Comparison of ENCODE assay signal across 8 cellular contexts in the genomic region with DNA sequence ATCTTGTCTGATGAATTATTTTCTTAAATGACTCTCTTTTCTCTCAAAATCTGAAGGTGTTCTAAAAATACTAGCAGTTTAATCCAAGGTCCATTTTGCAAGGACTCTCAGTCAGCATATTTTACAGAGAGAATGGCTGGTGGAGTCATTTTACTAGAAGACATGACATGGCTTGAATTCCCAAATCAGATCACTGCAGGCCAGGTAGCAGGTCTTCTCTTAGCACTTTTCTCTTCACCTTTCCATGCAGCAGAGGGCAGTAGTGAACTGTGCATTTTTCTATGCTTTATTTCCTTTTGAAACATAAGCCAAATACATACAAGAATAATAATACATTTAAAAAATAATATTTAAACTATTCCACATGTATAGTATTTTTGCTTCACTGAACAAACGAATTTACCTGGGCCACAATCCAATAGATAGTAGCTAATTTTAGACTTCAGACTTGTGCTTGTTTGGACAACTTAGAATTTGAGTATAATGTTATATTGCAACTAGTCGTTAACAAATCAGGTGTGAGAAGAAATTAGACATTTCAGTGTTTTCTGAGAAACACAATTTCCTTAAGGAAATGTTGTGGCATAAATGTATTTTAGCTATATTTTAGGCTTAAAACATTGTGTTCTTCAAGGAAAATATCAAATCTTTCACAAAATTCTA.
DNase-seq lines count a peak whose midpoint lies in the region; ATAC-seq and TF ChIP-seq lines count a peak whose summit lies in the region.

No MANE protein-coding gene starts in this region.

- no peaks in the 10 kb centered on the region for H3K9me2 ChIP-seq in OCI-LY7 (ENCODE audit: insufficient read depth, low read length)

- no peak overlapping the region for H3K4me2 ChIP-seq in OCI-LY7 (ENCODE audit: low read length)

- POLR2A ChIA-PET in HEK293 (lab: Yijun Ruan, JAX) (no interaction called here), OCI-LY7 (lab: Charles Lee) (interaction anchor here (0.7 kb wide), 1 partner anchor 281 kb away, joined by 3 read pairs; no protein-coding TSS in a partner anchor)

- H2AFZ ChIP-seq in OCI-LY7 (ENCODE audit: low read length), result no peak overlapping the region

- BruUV-seq in OCI-LY7 (replicated peaks; lab: Mats Ljungman, UMichigan), result no TSS peak

- CTCF ChIA-PET in HEK293 (lab: Yijun Ruan, JAX), result interaction anchor here (0.6 to 4.0 kb wide), 38 partner anchors 10 to 1927 kb away, joined by 3 to 18 read pairs (median 3); no protein-coding TSS in a partner anchor
- CTCF ChIA-PET in OCI-LY7 (lab: Charles Lee; ENCODE audit: unreplicated experiment), result no interaction called here

- no peak overlapping the region for H3K27ac ChIP-seq in HEK293 (ENCODE audit: extremely low read depth, low read depth, low read length)
- H3K27ac ChIP-seq in OCI-LY7 (ENCODE audit: low read depth, low read length, poor library complexity, severe bottlenecking), result no peak overlapping the region
- no peak overlapping the region for H3K27ac ChIP-seq in iPS DF 6.9 (ENCODE audit: low read length)

- H3K4me1 ChIP-seq in HEK293 (ENCODE audit: control insufficient read depth, insufficient read depth, low read length) (no peaks in the 10 kb centered on the region), OCI-LY7 (ENCODE audit: insufficient read depth, low read length, poor library complexity, severe bottlenecking) (no peaks in the 10 kb centered on the region), iPS DF 6.9 (ENCODE audit: control insufficient read depth, insufficient read depth, low read length) (no peaks in the 10 kb centered on the region)

- H3K79me2 ChIP-seq in OCI-LY7 (ENCODE audit: insufficient read depth, low read depth, low read length), result no peaks in the 10 kb centered on the region

- WGBS in iPS DF 6.9 (ENCODE audit: insufficient coverage, insufficient read length), result no CpG with 5 or more reads among the region's 2 CpGs

- DNase-seq in COLO668 (lab: John Stamatoyannopoulos, UW; ENCODE audit: unreplicated experiment) (peak; percentile 5), OCI-LY7 (ENCODE audit: low spot score) (peak; percentile 39), astrocyte of the hippocampus (ENCODE audit: low read depth, low spot score) (peak; percentile 76), iPS DF 6.9 (ENCODE audit: low read depth, low spot score) (peak; percentile 45), NCI-H2227 (lab: John Stamatoyannopoulos, UW; ENCODE audit: unreplicated experiment) (no peak)
- DNase-seq in stimulated activated CD4-positive, alpha-beta T cell treated with anti-CD3 and anti-CD28 coated beads, Interleukin-12 subunit alpha, Interleukin-12 subunit beta, amount 100 ng/mL, for 24 hours (ENCODE audit: low read depth in 2 of 2), result peak; percentile 8 to 17

- H4K20me1 ChIP-seq in OCI-LY7 (ENCODE audit: insufficient read depth, low read length), result no peaks in the 10 kb centered on the region

- ATAC-seq in HG02759 (IDR thresholded peaks at IDR 0.05; ENCODE audit: unreplicated experiment), result no peak

- H3K9me3 ChIP-seq in HEK293 (ENCODE audit: control insufficient read depth, insufficient read depth, low read depth, low read length) (no peaks in the 10 kb centered on the region), OCI-LY7 (ENCODE audit: low read length) (no peaks in the 10 kb centered on the region), iPS DF 6.9 (ENCODE audit: control insufficient read depth, insufficient read depth, low read length) (no peaks in the 10 kb centered on the region; the same call in 1 of the 2 replicates)

- H3K4me3 ChIP-seq in HEK293 (ENCODE audit: low read depth, low read length), result no peak overlapping the region
- no peak overlapping the region for H3K4me3 ChIP-seq in OCI-LY7 (ENCODE audit: low read depth, low read length, poor library complexity, severe bottlenecking)
- no peak overlapping the region for H3K4me3 ChIP-seq in iPS DF 6.9 (ENCODE audit: low read length)

- no peak for TF ChIP-seq CTCF in HEK293 (tag by site-specific recombination; IDR thresholded peaks at IDR 0.05)
- peak; percentile 77 for TF ChIP-seq CTCF in OCI-LY7 (conservative IDR thresholded peaks at IDR 0.05; ENCODE audit: low read length)

- H3K36me3 ChIP-seq in HEK293 (ENCODE audit: control insufficient read depth in 2 of 2, insufficient read depth in 1 of 2, low read length in 2 of 2) (no peaks in the 10 kb centered on the region), OCI-LY7 (ENCODE audit: insufficient read depth, low read length) (no peaks in the 10 kb centered on the region), iPS DF 6.9 (ENCODE audit: control insufficient read depth, insufficient read depth, low read length) (no peaks in the 10 kb centered on the region)

- intact Hi-C loops in OCI-LY7 (cut with micrococcal nuclease; ENCODE audit: unreplicated experiment), result loop anchor here (1.0 kb wide), 1 partner anchor 974 kb away; no protein-coding TSS in a partner anchor

- no peaks in the 10 kb centered on the region for H3K27me3 ChIP-seq in iPS DF 6.9 (ENCODE audit: control insufficient read depth, insufficient read depth, low read length)

TF ChIP-seq in HEK293, 187 proteins besides CTCF, POLR2A, EP300 and RAD21:
- TF ChIP-seq ZNF776 (tag by site-specific recombination; IDR thresholded peaks at IDR 0.05; ENCODE audit: borderline replicate concordance), result no peak
- TF ChIP-seq ZNF174 (tag by site-specific recombination; IDR thresholded peaks at IDR 0.05), result no peak
- no peak for TF ChIP-seq ZNF785 (tag by site-specific recombination; IDR thresholded peaks at IDR 0.05)
- peak; percentile 63 for TF ChIP-seq ZNF654 (tag by site-specific recombination; IDR thresholded peaks at IDR 0.05; ENCODE audit: low read depth)
- TF ChIP-seq, protein P1, sequence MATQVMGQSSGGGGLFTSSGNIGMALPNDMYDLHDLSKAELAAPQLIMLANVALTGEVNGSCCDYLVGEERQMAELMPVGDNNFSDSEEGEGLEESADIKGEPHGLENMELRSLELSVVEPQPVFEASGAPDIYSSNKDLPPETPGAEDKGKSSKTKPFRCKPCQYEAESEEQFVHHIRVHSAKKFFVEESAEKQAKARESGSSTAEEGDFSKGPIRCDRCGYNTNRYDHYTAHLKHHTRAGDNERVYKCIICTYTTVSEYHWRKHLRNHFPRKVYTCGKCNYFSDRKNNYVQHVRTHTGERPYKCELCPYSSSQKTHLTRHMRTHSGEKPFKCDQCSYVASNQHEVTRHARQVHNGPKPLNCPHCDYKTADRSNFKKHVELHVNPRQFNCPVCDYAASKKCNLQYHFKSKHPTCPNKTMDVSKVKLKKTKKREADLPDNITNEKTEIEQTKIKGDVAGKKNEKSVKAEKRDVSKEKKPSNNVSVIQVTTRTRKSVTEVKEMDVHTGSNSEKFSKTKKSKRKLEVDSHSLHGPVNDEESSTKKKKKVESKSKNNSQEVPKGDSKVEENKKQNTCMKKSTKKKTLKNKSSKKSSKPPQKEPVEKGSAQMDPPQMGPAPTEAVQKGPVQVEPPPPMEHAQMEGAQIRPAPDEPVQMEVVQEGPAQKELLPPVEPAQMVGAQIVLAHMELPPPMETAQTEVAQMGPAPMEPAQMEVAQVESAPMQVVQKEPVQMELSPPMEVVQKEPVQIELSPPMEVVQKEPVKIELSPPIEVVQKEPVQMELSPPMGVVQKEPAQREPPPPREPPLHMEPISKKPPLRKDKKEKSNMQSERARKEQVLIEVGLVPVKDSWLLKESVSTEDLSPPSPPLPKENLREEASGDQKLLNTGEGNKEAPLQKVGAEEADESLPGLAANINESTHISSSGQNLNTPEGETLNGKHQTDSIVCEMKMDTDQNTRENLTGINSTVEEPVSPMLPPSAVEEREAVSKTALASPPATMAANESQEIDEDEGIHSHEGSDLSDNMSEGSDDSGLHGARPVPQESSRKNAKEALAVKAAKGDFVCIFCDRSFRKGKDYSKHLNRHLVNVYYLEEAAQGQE (tag by site-specific recombination; IDR thresholded peaks at IDR 0.05), result no peak
